In genomic region chr5:59923465-59923864, GRCh38 we compare ENCODE assay signal across 1 cellular context.
TF ChIP-seq lines count a peak whose summit lies in the region.

No MANE protein-coding gene starts in this region.

TF ChIP-seq in Ishikawa, 13 proteins besides CTCF, POLR2A, EP300 and RAD21 (continued from another document):
- no peak for TF ChIP-seq FOXM1 (IDR thresholded peaks at IDR 0.05; ENCODE audit: borderline replicate concordance, low read depth)
- no peak for TF ChIP-seq CEBPB (IDR thresholded peaks at IDR 0.05)
